Comparison of ENCODE assay signal across 11 cellular contexts in the genomic region with DNA sequence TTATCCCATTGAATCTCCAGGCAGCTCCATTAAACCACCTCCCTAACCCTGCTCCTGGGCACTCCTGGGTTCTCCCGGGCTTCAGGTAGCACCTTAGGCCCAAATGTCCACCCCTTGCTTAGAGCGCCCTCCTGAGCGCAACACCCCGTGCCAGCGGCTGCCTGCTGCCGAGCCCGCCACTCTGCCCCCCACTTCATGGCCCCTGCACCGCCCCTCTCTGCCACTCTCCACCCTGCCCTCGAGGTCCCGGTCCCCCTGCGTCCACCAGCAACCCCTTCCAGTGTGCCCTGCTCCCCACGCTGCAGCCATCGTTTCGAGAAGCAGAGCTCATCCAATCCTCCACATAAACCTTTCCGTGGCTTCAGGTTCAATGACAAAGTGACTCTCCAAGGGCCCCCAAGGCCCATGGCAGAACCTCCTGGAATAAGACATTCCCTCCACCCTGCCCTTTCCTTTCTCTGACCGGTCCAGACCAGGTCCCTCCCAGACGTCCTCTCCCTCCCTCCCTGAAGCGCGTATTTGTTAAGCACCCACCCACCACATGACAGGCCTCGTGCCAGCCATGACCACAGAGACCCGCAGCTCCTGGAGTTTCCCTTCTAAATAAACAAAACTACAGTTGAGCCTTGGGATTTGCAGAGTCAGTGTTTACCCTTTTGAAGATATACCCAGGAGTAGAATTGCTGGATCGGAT.
A peak's percentile ranks its signal among the peaks of the same experiment; 100 is the strongest.
DNase-seq lines count a peak whose midpoint lies in the region; ATAC-seq and TF ChIP-seq lines count a peak whose summit lies in the region.
"Had no signal": no experiment of that assay in that cellular context is flagged by ENCODE, and none has a peak within 500 bp of the region (broad histone marks: within the 10 kb centered on the region; RNA-seq: fewer than 3 reads in every experiment).

No MANE protein-coding gene starts in this region.

- H3K4me3 ChIP-seq in lower lobe of right lung (no peak overlapping the region), neural progenitor cell (no peak overlapping the region)
- H3K4me3 ChIP-seq: Peyer's patch had no signal

- H3K4me1 ChIP-seq in lower lobe of right lung (peaks cover 28% of the 10 kb centered on the region), neural progenitor cell (no peaks in the 10 kb centered on the region)
- H3K4me1 ChIP-seq: Peyer's patch had no signal

- H4K20me1 ChIP-seq in neural progenitor cell (ENCODE audit: low read depth): peaks cover 17% of the 10 kb centered on the region

- peak overlapping the region; percentile 36 for H3K27ac ChIP-seq in lower lobe of right lung
- no peak overlapping the region for H3K27ac ChIP-seq in neural progenitor cell
- H3K27ac ChIP-seq: Peyer's patch had no signal

- H3K4me1 Mint-ChIP-seq in natural killer cell (peaks cover 28 to 59% of the 10 kb centered on the region in 2 donors), neural progenitor cell (peaks cover 3% of the 10 kb centered on the region)
- H3K4me1 Mint-ChIP-seq in natural killer cell treated with Interleukin-12 subunit alpha and Interleukin-12 subunit beta and Interleukin-15 and Interleukin-18, amount 100 ng/mL, for 72 hours (ENCODE audit: low read depth in 2 of 2): peaks cover 6 to 28% of the 10 kb centered on the region in 2 donors

- H3K4me3 Mint-ChIP-seq in natural killer cell: no peak overlapping the region
- no peak overlapping the region for H3K4me3 Mint-ChIP-seq in natural killer cell treated with Interleukin-12 subunit alpha and Interleukin-12 subunit beta and Interleukin-15 and Interleukin-18, amount 100 ng/mL, for 72 hours
- H3K4me3 Mint-ChIP-seq in neural progenitor cell: no peak overlapping the region

- no peaks in the 10 kb centered on the region for H3F3A ChIP-seq in neural progenitor cell (ENCODE audit: low read depth)

- H3K27me3 Mint-ChIP-seq in natural killer cell (ENCODE audit: low read depth in 2 of 2) (no peaks in the 10 kb centered on the region), neural progenitor cell (ENCODE audit: insufficient read depth, low read depth) (peaks cover 2% of the 10 kb centered on the region)
- no peaks in the 10 kb centered on the region for H3K27me3 Mint-ChIP-seq in natural killer cell treated with Interleukin-12 subunit alpha and Interleukin-12 subunit beta and Interleukin-15 and Interleukin-18, amount 100 ng/mL, for 72 hours

- peaks cover 44% of the 10 kb centered on the region for H3K79me2 ChIP-seq in neural progenitor cell (ENCODE audit: low read depth)

- H3K27me3 ChIP-seq in lower lobe of right lung (ENCODE audit: low read depth) (no peaks in the 10 kb centered on the region), neural progenitor cell (no peaks in the 10 kb centered on the region)
- H3K27me3 ChIP-seq: Peyer's patch had no signal

- intact Hi-C loops in natural killer cell (cut with micrococcal nuclease): no loop called here
- intact Hi-C loops in lower lobe of right lung (cut with DNase I): no loop called here

- H3K36me3 Mint-ChIP-seq in natural killer cell (no peaks in the 10 kb centered on the region), neural progenitor cell (peaks cover 8% of the 10 kb centered on the region)
- H3K36me3 Mint-ChIP-seq in natural killer cell treated with Interleukin-12 subunit alpha and Interleukin-12 subunit beta and Interleukin-15 and Interleukin-18, amount 100 ng/mL, for 72 hours: no peaks in the 10 kb centered on the region

- no peak overlapping the region for H2AFZ ChIP-seq in neural progenitor cell (replicated peaks)

- no peak for TF ChIP-seq CTCF in natural killer cell (IDR thresholded peaks at IDR 0.05)
- TF ChIP-seq CTCF in lower lobe of right lung (IDR thresholded peaks at IDR 0.05): no peak
- no peak for TF ChIP-seq CTCF in neural progenitor cell (IDR thresholded peaks at IDR 0.05)

- DNase-seq in natural killer cell: no peak
- no peak for DNase-seq in natural killer cell treated with Interleukin-12 subunit alpha and Interleukin-12 subunit beta and Interleukin-15 and Interleukin-18, amount 100 ng/mL, for 72 hours (ENCODE audit: low spot score)
- DNase-seq in brain pericyte (ENCODE audit: low read depth, low spot score): peak; percentile 62
- DNase-seq in lower lobe of right lung: peak; percentile 61
- DNase-seq in GM03348 (ENCODE audit: low spot score): no peak
- DNase-seq in stimulated activated CD4-positive, alpha-beta T cell treated with anti-CD3 and anti-CD28 coated beads, Interleukin-2, amount 100 ng/mL, for 48 hours: no peak
- DNase-seq in neural progenitor cell (ENCODE audit: low spot score): no peak
- DNase-seq: C1 segment of cervical spinal cord; effector CD8-positive, alpha-beta T cell; Peyer's patch had no signal

- H3K9ac ChIP-seq in neural progenitor cell: no peak overlapping the region

- no peak for ATAC-seq in natural killer cell
- no peak for ATAC-seq in natural killer cell treated with Interleukin-12 subunit alpha and Interleukin-12 subunit beta and Interleukin-15 and Interleukin-18, amount 100 ng/mL, for 72 hours
- ATAC-seq in lower lobe of right lung: peak; percentile 72 to 77
- ATAC-seq in HG03571 (IDR thresholded peaks at IDR 0.05; ENCODE audit: unreplicated experiment): no peak

- H3K36me3 ChIP-seq in lower lobe of right lung (no peaks in the 10 kb centered on the region), neural progenitor cell (no peaks in the 10 kb centered on the region)

- H3K9me3 Mint-ChIP-seq in natural killer cell (no peaks in the 10 kb centered on the region), neural progenitor cell (no peaks in the 10 kb centered on the region)
- H3K9me3 Mint-ChIP-seq in natural killer cell treated with Interleukin-12 subunit alpha and Interleukin-12 subunit beta and Interleukin-15 and Interleukin-18, amount 100 ng/mL, for 72 hours: no peaks in the 10 kb centered on the region

- H3K27ac Mint-ChIP-seq in natural killer cell (peak overlapping the region; percentile 11 to 59), neural progenitor cell (no peak overlapping the region)
- H3K27ac Mint-ChIP-seq in natural killer cell treated with Interleukin-12 subunit alpha and Interleukin-12 subunit beta and Interleukin-15 and Interleukin-18, amount 100 ng/mL, for 72 hours: no peak overlapping the region

- no peak overlapping the region for H3K4me2 ChIP-seq in neural progenitor cell

- H3K9me3 ChIP-seq in lower lobe of right lung (no peaks in the 10 kb centered on the region), neural progenitor cell (ENCODE audit: low read depth) (no peaks in the 10 kb centered on the region)
- H3K9me3 ChIP-seq: Peyer's patch had no signal

Comparison
In these comparisons a context has a peak if more than half of its experiments do, and no peak if none do; other contexts are left out.
1. H3K27ac Mint-ChIP-seq: peak in natural killer cell (2 of 2); none in natural killer cell treated with Interleukin-12 subunit alpha and Interleukin-12 subunit beta and Interleukin-15 and Interleukin-18, amount 100 ng/mL, for 72 hours (0 of 2) and neural progenitor cell (single experiment).
2. ATAC-seq: peak in lower lobe of right lung (2 of 2); none in natural killer cell (0 of 3), natural killer cell treated with Interleukin-12 subunit alpha and Interleukin-12 subunit beta and Interleukin-15 and Interleukin-18, amount 100 ng/mL, for 72 hours (0 of 2) and HG03571 (single experiment).
3. DNase-seq: peak in brain pericyte (single experiment) and lower lobe of right lung (single experiment); none in natural killer cell (single experiment), natural killer cell treated with Interleukin-12 subunit alpha and Interleukin-12 subunit beta and Interleukin-15 and Interleukin-18, amount 100 ng/mL, for 72 hours (single experiment), GM03348 (single experiment), stimulated activated CD4-positive, alpha-beta T cell treated with anti-CD3 and anti-CD28 coated beads, Interleukin-2, amount 100 ng/mL, for 48 hours (0 of 2) and neural progenitor cell (single experiment).